Comparison of ENCODE assay signal across 26 cellular contexts in the genomic region with DNA sequence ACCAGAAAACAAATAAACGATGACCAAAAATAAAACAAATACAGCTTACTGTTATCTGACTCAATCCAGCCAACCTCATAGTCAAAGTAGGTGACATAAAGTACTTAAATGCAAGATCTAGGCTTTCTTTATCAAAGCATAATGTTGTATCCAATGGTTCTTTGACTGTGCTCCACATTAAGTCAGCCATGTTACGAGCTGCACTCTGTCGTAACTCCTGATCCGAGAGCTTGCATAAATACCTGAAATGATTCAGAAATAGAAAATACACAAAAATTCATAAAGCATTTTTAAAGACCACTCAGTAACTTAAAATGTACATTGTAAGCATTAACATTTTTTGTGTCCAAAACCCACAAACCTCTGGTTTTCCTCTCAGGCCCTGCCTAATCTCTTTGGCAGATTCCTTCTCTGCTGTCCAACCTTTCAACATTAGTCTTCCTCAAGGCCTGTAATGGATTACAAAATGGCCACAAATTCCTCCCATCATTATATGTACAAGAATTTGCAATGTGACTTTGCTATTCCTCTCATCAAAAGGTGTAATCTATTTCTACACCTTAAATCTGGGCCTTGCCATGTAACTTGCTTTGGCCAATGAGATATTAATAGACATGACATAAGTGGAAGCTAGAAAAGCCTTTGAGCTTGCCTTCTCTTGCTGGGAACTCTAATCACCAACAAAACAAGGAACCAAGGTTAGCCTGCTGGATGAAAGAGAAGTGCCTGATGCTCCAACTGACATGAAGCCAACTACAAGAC.
DNase-seq lines count a peak whose midpoint lies in the region; ATAC-seq and TF ChIP-seq lines count a peak whose summit lies in the region.
"Had no signal": no experiment of that assay in that cellular context is flagged by ENCODE, and none has a peak within 500 bp of the region (broad histone marks: within the 10 kb centered on the region; RNA-seq: fewer than 3 reads in every experiment).

No MANE protein-coding gene starts in this region.

- H3K79me2 ChIP-seq in GM23338 (replicated peaks; ENCODE audit: insufficient read depth) = 0 out of 2 replicates have a peak, but pooled peaks cover 12% of the 10 kb centered on the region

- H3K4me1 Mint-ChIP-seq in GM23338 = peaks cover 5% of the 10 kb centered on the region; the same call in 2 of the 3 replicates
- H3K4me1 Mint-ChIP-seq in mesothelial cell of epicardium = no peaks in the 10 kb centered on the region
- H3K4me1 Mint-ChIP-seq in activated CD4-positive, alpha-beta T cell treated with anti-CD3 and anti-CD28 coated beads, Interleukin-2, amount 10 ng/mL, durations not matched to agents 24 days and 14 days = no peaks in the 10 kb centered on the region
- H3K4me1 Mint-ChIP-seq: activated naive CD8-positive, alpha-beta T cell treated with anti-CD3 and anti-CD28 coated beads, Interleukin-2, amount 10 ng/mL, durations not matched to agents 7 days and 5 days had no signal

- TF ChIP-seq CTCF in GM23338 (conservative IDR thresholded peaks at IDR 0.05; ENCODE audit: low read depth in 2 of 2) (no peak), cardiac muscle cell (IDR thresholded peaks at IDR 0.05; ENCODE audit: low read depth, low read length) (no peak), mesothelial cell of epicardium (IDR thresholded peaks at IDR 0.05; ENCODE audit: unreplicated experiment) (no peak), A673 (conservative IDR thresholded peaks at IDR 0.05; ENCODE audit: low read depth, low read length) (no peak)

- H2AFZ ChIP-seq in GM23338 = no peak overlapping the region

- no peak overlapping the region for H3K4me3 ChIP-seq in GM23338
- no peak overlapping the region for H3K4me3 ChIP-seq in adipocyte (ENCODE audit: low read length)
- no peak overlapping the region for H3K4me3 ChIP-seq in cardiac muscle cell
- no peak overlapping the region for H3K4me3 ChIP-seq in A673 (ENCODE audit: low read depth, low read length, poor library complexity, severe bottlenecking)
- H3K4me3 ChIP-seq: suprapubic skin had no signal

- H3K27me3 ChIP-seq in GM23338 (ENCODE audit: insufficient read depth) (no peaks in the 10 kb centered on the region), adipocyte (replicated peaks; ENCODE audit: control insufficient read depth, insufficient read depth, low read length) (no peaks in the 10 kb centered on the region), cardiac muscle cell (no peaks in the 10 kb centered on the region), A673 (replicated peaks; ENCODE audit: insufficient read depth, low read depth, low read length, poor library complexity) (no peaks in the 10 kb centered on the region)
- H3K27me3 ChIP-seq: suprapubic skin had no signal

- H3K4me1 ChIP-seq in GM23338 (ENCODE audit: insufficient read depth) = 0 out of 2 replicates have a peak, but pooled peaks cover 9% of the 10 kb centered on the region
- H3K4me1 ChIP-seq in adipocyte (ENCODE audit: control insufficient read depth, insufficient read depth, low read length) = peaks cover 11% of the 10 kb centered on the region
- peaks cover 16% of the 10 kb centered on the region for H3K4me1 ChIP-seq in cardiac muscle cell (ENCODE audit: low read depth)
- no peaks in the 10 kb centered on the region for H3K4me1 ChIP-seq in A673 (ENCODE audit: insufficient read depth, low read length, poor library complexity, severe bottlenecking)
- H3K4me1 ChIP-seq: suprapubic skin had no signal

- no peaks in the 10 kb centered on the region for H3K27me3 Mint-ChIP-seq in GM23338 (ENCODE audit: insufficient read depth, low read depth, poor library complexity)
- no peaks in the 10 kb centered on the region for H3K27me3 Mint-ChIP-seq in mesothelial cell of epicardium (ENCODE audit: low read depth)
- H3K27me3 Mint-ChIP-seq in activated CD4-positive, alpha-beta T cell treated with anti-CD3 and anti-CD28 coated beads, Interleukin-2, amount 10 ng/mL, durations not matched to agents 24 days and 14 days = no peaks in the 10 kb centered on the region
- H3K27me3 Mint-ChIP-seq: activated naive CD8-positive, alpha-beta T cell treated with anti-CD3 and anti-CD28 coated beads, Interleukin-2, amount 10 ng/mL, durations not matched to agents 7 days and 5 days; activated T-cell treated with anti-CD3 and anti-CD28 coated beads, Interleukin-2, amount 50 U/mL, for 24 hours; naive thymus-derived CD4-positive, alpha-beta T cell had no signal

- no TSS peak for BruUV-seq in A673 (replicated peaks; lab: Mats Ljungman, UMichigan)

- H3K36me3 Mint-ChIP-seq in GM23338 (ENCODE audit: low read depth) = peaks cover 72% of the 10 kb centered on the region
- H3K36me3 Mint-ChIP-seq in mesothelial cell of epicardium = peaks cover 61% of the 10 kb centered on the region
- H3K36me3 Mint-ChIP-seq in activated CD4-positive, alpha-beta T cell treated with anti-CD3 and anti-CD28 coated beads, Interleukin-2, amount 10 ng/mL, durations not matched to agents 24 days and 14 days (ENCODE audit: low read depth) = peaks cover 64% of the 10 kb centered on the region

- intact Hi-C loops in A673 (cut with micrococcal nuclease; ENCODE audit: unreplicated experiment) = no loop called here
- intact Hi-C loops in activated CD4-positive, alpha-beta T cell treated with anti-CD3 and anti-CD28 coated beads, Interleukin-2, amount 10 ng/mL, durations not matched to agents 24 days and 14 days (cut with micrococcal nuclease) = no loop called here

- CTCF ChIA-PET in A673 (lab: Charles Lee) = no interaction called here

- H4K20me1 ChIP-seq in GM23338 (replicated peaks; ENCODE audit: insufficient read depth) = no peaks in the 10 kb centered on the region

- H3K4me2 ChIP-seq in GM23338 = no peak overlapping the region

- H3K36me3 ChIP-seq in GM23338 (ENCODE audit: insufficient read depth) (peaks cover 9% of the 10 kb centered on the region), adipocyte (ENCODE audit: control insufficient read depth, insufficient read depth, low read length, severe bottlenecking) (peaks cover 61% of the 10 kb centered on the region), cardiac muscle cell (peaks cover 29% of the 10 kb centered on the region), A673 (ENCODE audit: insufficient read depth, low read length, poor library complexity, severe bottlenecking) (peaks cover 27% of the 10 kb centered on the region)

- no peaks in the 10 kb centered on the region for H3K9me3 Mint-ChIP-seq in GM23338
- H3K9me3 Mint-ChIP-seq in mesothelial cell of epicardium = peaks cover 6% of the 10 kb centered on the region
- no peaks in the 10 kb centered on the region for H3K9me3 Mint-ChIP-seq in activated CD4-positive, alpha-beta T cell treated with anti-CD3 and anti-CD28 coated beads, Interleukin-2, amount 10 ng/mL, durations not matched to agents 24 days and 14 days
- H3K9me3 Mint-ChIP-seq: activated naive CD8-positive, alpha-beta T cell treated with anti-CD3 and anti-CD28 coated beads, Interleukin-2, amount 10 ng/mL, durations not matched to agents 7 days and 5 days; activated T-cell treated with anti-CD3 and anti-CD28 coated beads, Interleukin-2, amount 50 U/mL, for 24 hours had no signal

- POLR2A ChIA-PET in A673 (lab: Charles Lee; ENCODE audit: low non-redundant PET) = no interaction called here

- ATAC-seq in GM23338 = no peak
- no peak for ATAC-seq in activated CD4-positive, CD25-positive, alpha-beta regulatory T cell treated with anti-CD3 and anti-CD28 coated beads, Interleukin-2, amount 50 U/mL, for 24 hours
- no peak for ATAC-seq in GM18861 (IDR thresholded peaks at IDR 0.05; ENCODE audit: unreplicated experiment)
- ATAC-seq: left lobe of liver; naive thymus-derived CD4-positive, alpha-beta T cell had no signal

- H3K27ac ChIP-seq in GM23338 (ENCODE audit: low read depth) (peak overlapping the region; percentile 45), cardiac muscle cell (peak overlapping the region; percentile 69), A673 (ENCODE audit: low read depth, low read length, poor library complexity, severe bottlenecking) (no peak overlapping the region)
- H3K27ac ChIP-seq: epithelial cell of prostate, RWPE1, suprapubic skin had no signal

- H3K4me3 Mint-ChIP-seq in GM23338 (no peak overlapping the region), mesothelial cell of epicardium (no peak overlapping the region)
- no peak overlapping the region for H3K4me3 Mint-ChIP-seq in activated CD4-positive, alpha-beta T cell treated with anti-CD3 and anti-CD28 coated beads, Interleukin-2, amount 10 ng/mL, durations not matched to agents 24 days and 14 days
- H3K4me3 Mint-ChIP-seq: activated naive CD8-positive, alpha-beta T cell treated with anti-CD3 and anti-CD28 coated beads, Interleukin-2, amount 10 ng/mL, durations not matched to agents 7 days and 5 days; activated T-cell treated with anti-CD3 and anti-CD28 coated beads, Interleukin-2, amount 50 U/mL, for 24 hours; naive thymus-derived CD4-positive, alpha-beta T cell had no signal

- no peaks in the 10 kb centered on the region for H3K9me2 ChIP-seq in GM23338 (ENCODE audit: insufficient read depth)

- H3K9me3 ChIP-seq in adipocyte (ENCODE audit: control insufficient read depth, low read length) (no peaks in the 10 kb centered on the region), cardiac muscle cell (ENCODE audit: low read depth) (no peaks in the 10 kb centered on the region), A673 (ENCODE audit: low read depth, low read length, poor library complexity, severe bottlenecking) (no peaks in the 10 kb centered on the region)
- H3K9me3 ChIP-seq: suprapubic skin had no signal

- no peaks in the 10 kb centered on the region for H3F3A ChIP-seq in GM23338 (replicated peaks; ENCODE audit: low read depth)

- H3K9ac ChIP-seq in adipocyte (ENCODE audit: low read length) = no peak overlapping the region

- H3K27ac Mint-ChIP-seq in GM23338 = no peak overlapping the region
- peak overlapping the region; percentile 4 for H3K27ac Mint-ChIP-seq in mesothelial cell of epicardium
- no peak overlapping the region for H3K27ac Mint-ChIP-seq in activated CD4-positive, alpha-beta T cell treated with anti-CD3 and anti-CD28 coated beads, Interleukin-2, amount 10 ng/mL, durations not matched to agents 24 days and 14 days
- H3K27ac Mint-ChIP-seq: activated naive CD8-positive, alpha-beta T cell treated with anti-CD3 and anti-CD28 coated beads, Interleukin-2, amount 10 ng/mL, durations not matched to agents 7 days and 5 days; activated T-cell treated with anti-CD3 and anti-CD28 coated beads, Interleukin-2, amount 50 U/mL, for 24 hours had no signal

- DNase-seq in GM23338 (ENCODE audit: low spot score) (no peak), adipocyte (ENCODE audit: low read depth) (peak; percentile 48), cardiac muscle cell (ENCODE audit: low read depth in 1 of 2, low spot score in 1 of 2) (peak; percentile 23 to 43), mesothelial cell of epicardium (ENCODE audit: low spot score in 2 of 2, unreplicated experiment in 2 of 2) (no peak), A673 (ENCODE audit: low spot score) (no peak)
- no peak for DNase-seq in activated CD4-positive, alpha-beta T cell treated with anti-CD3 and anti-CD28 coated beads, Interleukin-2, amount 10 ng/mL, durations not matched to agents 24 days and 14 days
- DNase-seq: activated CD4-positive, alpha-beta T cell treated with anti-CD3 and anti-CD28 coated beads for 4 hours; activated CD8-positive, alpha-beta memory T cell treated with anti-CD3 and anti-CD28 coated beads for 24 hours; activated gamma-delta T cell; activated naive CD8-positive, alpha-beta T cell treated with anti-CD3 and anti-CD28 coated beads, Interleukin-2, amount 10 ng/mL, durations not matched to agents 7 days and 5 days; activated T-cell treated with anti-CD3 and anti-CD28 coated beads, Interleukin-2, amount 50 U/mL, for 24 hours; cerebellar nuclear complex; GDM1; Karpas-422; naive thymus-derived CD4-positive, alpha-beta T cell; NCI-H146; NCI-H2107; NCI-H446 treated with DMSO at 0.1 percent for 48 hours; stimulated activated CD4-positive, alpha-beta T cell treated with anti-CD3 and anti-CD28 coated beads, Interleukin-4, amount 100 ng/mL, for 4 hours; stimulated activated naive CD4-positive, alpha-beta T cell had no signal

Comparison
In these comparisons a context has a peak if more than half of its experiments do, and no peak if none do; other contexts are left out.
1. DNase-seq: peak in adipocyte (single experiment) and cardiac muscle cell (2 of 2); none in GM23338 (single experiment), mesothelial cell of epicardium (0 of 2), A673 (single experiment) and activated CD4-positive, alpha-beta T cell treated with anti-CD3 and anti-CD28 coated beads, Interleukin-2, amount 10 ng/mL, durations not matched to agents 24 days and 14 days (single experiment).